1 cellular context compared by ENCODE assay signal in genomic region chr5:179907570-179908324, GRCh38.
A peak's percentile ranks its signal among the peaks of the same experiment; 100 is the strongest.
TF ChIP-seq lines count a peak whose summit lies in the region.

Gene TBC1D9B, minus strand, starts transcription at chr5:179907897. Its CDS starts 76 bp downstream, at chr5:179907821.

TF ChIP-seq in K562, 482 proteins besides CTCF, POLR2A, EP300 and RAD21 (continued from another document):
- TF ChIP-seq NKRF (IDR thresholded peaks at IDR 0.05; ENCODE audit: borderline replicate concordance) (no peak), ZNF398 (CRISPR knock-in tag; IDR thresholded peaks at IDR 0.05) (no peak), SMC3 (conservative IDR thresholded peaks at IDR 0.05; ENCODE audit: insufficient read depth, low read depth, low read length) (0 out of 2 replicates have a peak, but pooled peaks have one; percentile 24), U2AF1 (optimal IDR thresholded peaks at IDR 0.05; ENCODE audit: low read depth, low read length) (no peak), TCF7 (IDR thresholded peaks at IDR 0.05; ENCODE audit: borderline replicate concordance) (no peak), TRIM24 (IDR thresholded peaks at IDR 0.05) (0 out of 4 replicates have a peak, but pooled peaks of 1 of the 2 experiments have one; percentile 13)
